ENCODE assay signal across 9 cellular contexts in the genomic region with DNA sequence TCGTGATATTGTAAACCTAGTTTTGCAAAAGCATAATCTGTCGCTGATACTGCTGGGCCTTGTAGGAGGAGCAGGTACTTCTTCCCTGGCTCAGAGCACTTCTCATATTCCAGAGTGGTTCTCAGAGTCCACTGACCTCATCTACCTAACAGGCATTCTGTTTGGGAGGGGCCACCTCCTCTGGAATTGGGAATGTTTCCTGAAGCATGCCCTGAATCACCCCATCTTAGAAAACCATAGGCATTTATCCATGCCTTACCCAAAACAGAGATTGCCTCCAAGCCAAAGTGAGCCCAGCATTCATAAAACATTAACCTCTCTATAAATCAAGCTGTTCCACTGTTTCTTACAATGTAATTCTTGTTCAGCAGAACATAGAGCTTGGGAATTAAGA. TPM values are rescaled to one million over a fixed set of nuclear protein-coding genes. Genes with fewer than 3 reads are reported as not detected.
A peak's percentile ranks its signal among the peaks of the same experiment; 100 is the strongest.
DNase-seq lines count a peak whose midpoint lies in the region; FAIRE-seq and TF ChIP-seq lines count a peak whose summit lies in the region.
"Had no signal": no experiment of that assay in that cellular context is flagged by ENCODE, and none has a peak within 500 bp of the region (broad histone marks: within the 10 kb centered on the region; RNA-seq: fewer than 3 reads in every experiment).

No MANE protein-coding gene starts in this region.

- H3K9me3 ChIP-seq in mammary epithelial cell (replicated peaks; ENCODE audit: insufficient read depth, low read length) (no peaks in the 10 kb centered on the region), kidney (ENCODE audit: control insufficient read depth in 1 of 2, low read length in 2 of 2) (no peaks in the 10 kb centered on the region), suprapubic skin (no peaks in the 10 kb centered on the region), ovary (no peaks in the 10 kb centered on the region), H9 (ENCODE audit: control insufficient read depth, low read depth, low read length) (no peaks in the 10 kb centered on the region)

- H2BK120ac ChIP-seq in H9 (ENCODE audit: low read depth, low read length, poor library complexity, severe bottlenecking), result no peak overlapping the region

- H3K27me3 ChIP-seq in mammary epithelial cell (ENCODE audit: insufficient read depth, low read length) (no peaks in the 10 kb centered on the region), suprapubic skin (no peaks in the 10 kb centered on the region), ovary (no peaks in the 10 kb centered on the region), H9 (ENCODE audit: insufficient read depth, low read length) (no peaks in the 10 kb centered on the region)

- H3K4me1 ChIP-seq in mammary epithelial cell (ENCODE audit: insufficient read depth, low read length) (peaks cover 21% of the 10 kb centered on the region), kidney (ENCODE audit: control insufficient read depth in 1 of 2, insufficient read depth in 1 of 2, low read depth in 1 of 2, low read length in 2 of 2) (peaks cover 16 to 24% of the 10 kb centered on the region in 2 donors), suprapubic skin (peaks cover 18% of the 10 kb centered on the region), ovary (ENCODE audit: insufficient read depth) (peaks cover 6% of the 10 kb centered on the region), H9 (ENCODE audit: insufficient read depth, low read length) (no peaks in the 10 kb centered on the region; the same call in 1 of the 2 replicates)

- H4K5ac ChIP-seq in H9 (ENCODE audit: insufficient read length, low read depth, low read length), result no peak overlapping the region

- H3K4me2 ChIP-seq in mammary epithelial cell (ENCODE audit: insufficient read depth, low read depth, low read length) (peak overlapping the region; percentile 68), H9 (ENCODE audit: insufficient read depth, insufficient read length, low read length) (no peak overlapping the region)

- H3K36me3 ChIP-seq in mammary epithelial cell (ENCODE audit: insufficient read depth, low read length) (no peaks in the 10 kb centered on the region), kidney (ENCODE audit: control insufficient read depth in 1 of 2, insufficient read depth in 2 of 2, low read length in 2 of 2) (peaks cover 0 to 5% of the 10 kb centered on the region in 2 donors), suprapubic skin (no peaks in the 10 kb centered on the region), ovary (no peaks in the 10 kb centered on the region)

- TF ChIP-seq POLR2A in suprapubic skin (IDR thresholded peaks at IDR 0.05) (no peak), ovary (IDR thresholded peaks at IDR 0.05) (no peak)

- H3K27me3 Mint-ChIP-seq in H9 (ENCODE audit: low read depth), result no peaks in the 10 kb centered on the region

- H2BK15ac ChIP-seq in H9 (ENCODE audit: low read depth, low read length), result no peak overlapping the region

- no peak overlapping the region for H2BK20ac ChIP-seq in H9 (ENCODE audit: low read depth, low read length, poor library complexity, severe bottlenecking)

- no peak overlapping the region for H2BK12ac ChIP-seq in H9 (ENCODE audit: insufficient read length, low read depth, low read length)

- CTCF ChIA-PET in mammary epithelial cell (lab: Charles Lee; ENCODE audit: low non-redundant PET), result interaction anchor here (1.3 to 2.1 kb wide), 4 partner anchors 185 to 378 kb away, joined by 6 to 86 read pairs (median 19); a partner anchor contains a TSS

- H3K79me2 ChIP-seq in mammary epithelial cell (ENCODE audit: insufficient read depth, low read length) (no peaks in the 10 kb centered on the region), H9 (ENCODE audit: insufficient read depth, low read length) (no peaks in the 10 kb centered on the region)

- H3K23ac ChIP-seq in H9 (ENCODE audit: insufficient read length, low read depth, low read length), result no peak overlapping the region

- peak overlapping the region; percentile 56 for H3K27ac ChIP-seq in mammary epithelial cell (ENCODE audit: insufficient read depth, low read depth, low read length)
- peak overlapping the region; percentile 60 to 89 for H3K27ac ChIP-seq in kidney (ENCODE audit: low read depth in 2 of 2, low read length in 2 of 2)
- peak overlapping the region; percentile 80 for H3K27ac ChIP-seq in suprapubic skin
- no peak overlapping the region for H3K27ac ChIP-seq in ovary
- H3K27ac ChIP-seq in H9 (ENCODE audit: insufficient read length, low read depth, low read length), result no peak overlapping the region

- no peaks in the 10 kb centered on the region for H4K20me1 ChIP-seq in mammary epithelial cell (ENCODE audit: insufficient read depth, low read length)
- H4K20me1 ChIP-seq in H9 (ENCODE audit: control insufficient read depth, insufficient read depth, insufficient read length), result no peaks in the 10 kb centered on the region

- H2AFZ ChIP-seq in mammary epithelial cell (ENCODE audit: low read depth, low read length), result no peak overlapping the region
- H2AFZ ChIP-seq in H9 (ENCODE audit: low read length), result no peak overlapping the region

- H3K18ac ChIP-seq in H9 (ENCODE audit: insufficient read length, low read depth, low read length), result no peak overlapping the region

- H3K36me3 Mint-ChIP-seq in H9 (ENCODE audit: insufficient read depth in 1 of 3, low read depth in 3 of 3), result no peaks in the 10 kb centered on the region; a peak in 1 of 7 replicates

- in situ Hi-C loops in mammary epithelial cell (cut with MboI; ENCODE audit: low sequenced_read_pairs in 2 of 2), result loop anchor here (10.0 to 25.0 kb wide), 2 partner anchors 69 to 382 kb away; a partner anchor contains a TSS

- H2BK5ac ChIP-seq in H9 (ENCODE audit: insufficient read length, low read length), result no peak overlapping the region

- no peak overlapping the region for H3K27ac Mint-ChIP-seq in H9

- H3K4me3 ChIP-seq in mammary epithelial cell (replicated peaks in 1 of 3; ENCODE audit: insufficient read depth in 1 of 3, low read depth in 2 of 3, low read length in 3 of 3) (no peak overlapping the region), kidney (ENCODE audit: low read length in 2 of 2) (peak overlapping the region; percentile 44 to 55), suprapubic skin (no peak overlapping the region), ovary (no peak overlapping the region)

- no peak overlapping the region for H2AK5ac ChIP-seq in H9 (ENCODE audit: insufficient read length, low read length)

- H3K9ac ChIP-seq in mammary epithelial cell (ENCODE audit: insufficient read depth, low read length) (no peak overlapping the region), kidney (ENCODE audit: low read length in 2 of 2) (peak overlapping the region; percentile 41 to 50), H9 (ENCODE audit: extremely low read depth, insufficient read length, low read length) (no peak overlapping the region)

- no peak for FAIRE-seq in kidney (lab: Jason Lieb, UNC)
- FAIRE-seq: GM12892 had no signal

- BruUV-seq in mammary epithelial cell (replicated peaks; lab: Mats Ljungman, UMichigan), result TSS peak; percentile 48

- intact Hi-C loops in mammary epithelial cell (cut with micrococcal nuclease) (loop anchor here (2.0 kb wide), 1 partner anchor 47 kb away; no protein-coding TSS in a partner anchor), kidney (cut with DNase I) (loop anchor here (5.0 kb wide), 1 partner anchor 187 kb away; no protein-coding TSS in a partner anchor), ovary (cut with DNase I) (loop anchor here in 3 of 4 donors (2.0 to 10.0 kb wide), 3 partner anchors 71 to 379 kb away; a partner anchor contains a TSS)

- TF ChIP-seq CTCF in mammary epithelial cell (conservative IDR thresholded peaks at IDR 0.05 in 1 of 2, IDR thresholded peaks at IDR 0.05 in 1 of 2; ENCODE audit: extremely low read depth in 1 of 2, insufficient read depth in 1 of 2, low read depth in 1 of 2, low read length in 2 of 2), result no peak
- no peak for TF ChIP-seq CTCF in kidney (IDR thresholded peaks at IDR 0.05; ENCODE audit: borderline replicate concordance, extremely low read depth, insufficient read depth)
- no peak for TF ChIP-seq CTCF in suprapubic skin (IDR thresholded peaks at IDR 0.05)
- no peak for TF ChIP-seq CTCF in ovary (IDR thresholded peaks at IDR 0.05)
- TF ChIP-seq CTCF in H9 (conservative IDR thresholded peaks at IDR 0.05), result no peak

- H4K91ac ChIP-seq in H9 (ENCODE audit: insufficient read length, low read depth, low read length), result no peak overlapping the region

- H4K8ac ChIP-seq in H9 (replicated peaks; ENCODE audit: insufficient read length, low read depth, low read length), result no peak overlapping the region

- no peak overlapping the region for H3K56ac ChIP-seq in H9 (ENCODE audit: insufficient read length, low read depth, low read length)

- H3K23me2 ChIP-seq in H9 (ENCODE audit: insufficient read length, low read depth, low read length, poor library complexity, severe bottlenecking), result peaks cover 3% of the 10 kb centered on the region

- H3K9me3 Mint-ChIP-seq in H9, result no peaks in the 10 kb centered on the region

- H3K79me1 ChIP-seq in H9 (ENCODE audit: insufficient read depth, low read depth, low read length, poor library complexity, severe bottlenecking), result no peaks in the 10 kb centered on the region

- dilution Hi-C loops in mammary epithelial cell (cut with HindIII; ENCODE audit: low sequenced_read_pairs), result loop anchor here (25.0 kb wide), 2 partner anchors 182 to 382 kb away; a partner anchor contains a TSS

- H3K4ac ChIP-seq in H9 (ENCODE audit: low read depth, low read length), result no peak overlapping the region

- TF ChIP-seq EP300 in suprapubic skin (IDR thresholded peaks at IDR 0.05), result no peak
- no peak for TF ChIP-seq EP300 in ovary (IDR thresholded peaks at IDR 0.05)

- no peak overlapping the region for H3K14ac ChIP-seq in H9 (ENCODE audit: insufficient read depth, low read length)

- WGBS in mammary epithelial cell (ENCODE audit: low coverage, missing lambda C conversion rate), result 5% methylated on average over 2 of the region's 2 CpGs
- 59% methylated on average over 2 of the region's 2 CpGs for WGBS in suprapubic skin
- WGBS in ovary, 3 donors, result 66 to 78% (median 76%) methylated on average over 2 of the region's 2 CpGs
- no CpG with 5 or more reads among the region's 2 CpGs for WGBS in H9 (ENCODE audit: extremely low coverage, insufficient read length, low lambda C conversion rate)

- DNase-seq in NCI-H2029 (lab: John Stamatoyannopoulos, UW) (peak; percentile 77), mammary epithelial cell (no peak), kidney (no peak), suprapubic skin (ENCODE audit: low spot score in 2 of 2) (no peak), ovary (no peak), H9 (no peak)
- no peak for DNase-seq in activated T-cell treated with anti-CD3 and anti-CD28 coated beads, Interleukin-2, amount 50 U/mL, for 48 hours
- DNase-seq in activated effector memory CD4-positive, alpha-beta T cell treated with anti-CD3 and anti-CD28 coated beads, Interleukin-2, amount 50 U/mL, for 16 hours, result no peak

- no peak overlapping the region for H3T11ph ChIP-seq in H9 (ENCODE audit: low read length)

- H3K4me1 Mint-ChIP-seq in H9, result peaks cover 0 to 3% of the 10 kb centered on the region in 2 experiments; a peak in 2 of 4 replicates

- no peak overlapping the region for H3K4me3 Mint-ChIP-seq in H9

RNA-seq across cellular contexts. Expression of a gene that starts 35.1 kb away (rescaled TPM):
- total RNA-seq in mammary epithelial cell, result 1 to 10 TPM; 5.8 to 6.4 TPM
- 3.6 TPM for polyA plus RNA-seq in mammary epithelial cell
- polyA minus RNA-seq in mammary epithelial cell, result 6.0 TPM
- 49.6 TPM for total RNA-seq in kidney
- 35.2 TPM for polyA plus RNA-seq in kidney (ENCODE audit: insufficient read depth, low read depth, low replicate concordance)
- total RNA-seq in suprapubic skin, result 10 to 100 TPM in 2 of 4 donors, 1 to 10 TPM in 2; 7.6 to 15.5 (median 10.0) TPM
- total RNA-seq in ovary, result 1 to 10 TPM; 1.1 to 6.4 (median 3.3) TPM
- polyA plus RNA-seq in ovary, result 10 to 100 TPM in 1 of 2 donors, 1 to 10 TPM in 1; 1.4 to 31.3 TPM
- 4.8 and 5.5 TPM in 2 replicates for total RNA-seq in H9 (2021)

Comparison
In these comparisons a context has a peak if more than half of its experiments do, and no peak if none do; other contexts are left out.
1. H3K27ac ChIP-seq: peak in mammary epithelial cell (single experiment), kidney (2 of 2) and suprapubic skin (single experiment); none in ovary (0 of 2) and H9 (single experiment).
2. H3K4me3 ChIP-seq: peak in kidney (2 of 2); none in mammary epithelial cell (0 of 3), suprapubic skin (single experiment) and ovary (single experiment).
3. H3K9ac ChIP-seq: peak in kidney (2 of 2); none in mammary epithelial cell (single experiment) and H9 (single experiment).